In the genomic region with DNA sequence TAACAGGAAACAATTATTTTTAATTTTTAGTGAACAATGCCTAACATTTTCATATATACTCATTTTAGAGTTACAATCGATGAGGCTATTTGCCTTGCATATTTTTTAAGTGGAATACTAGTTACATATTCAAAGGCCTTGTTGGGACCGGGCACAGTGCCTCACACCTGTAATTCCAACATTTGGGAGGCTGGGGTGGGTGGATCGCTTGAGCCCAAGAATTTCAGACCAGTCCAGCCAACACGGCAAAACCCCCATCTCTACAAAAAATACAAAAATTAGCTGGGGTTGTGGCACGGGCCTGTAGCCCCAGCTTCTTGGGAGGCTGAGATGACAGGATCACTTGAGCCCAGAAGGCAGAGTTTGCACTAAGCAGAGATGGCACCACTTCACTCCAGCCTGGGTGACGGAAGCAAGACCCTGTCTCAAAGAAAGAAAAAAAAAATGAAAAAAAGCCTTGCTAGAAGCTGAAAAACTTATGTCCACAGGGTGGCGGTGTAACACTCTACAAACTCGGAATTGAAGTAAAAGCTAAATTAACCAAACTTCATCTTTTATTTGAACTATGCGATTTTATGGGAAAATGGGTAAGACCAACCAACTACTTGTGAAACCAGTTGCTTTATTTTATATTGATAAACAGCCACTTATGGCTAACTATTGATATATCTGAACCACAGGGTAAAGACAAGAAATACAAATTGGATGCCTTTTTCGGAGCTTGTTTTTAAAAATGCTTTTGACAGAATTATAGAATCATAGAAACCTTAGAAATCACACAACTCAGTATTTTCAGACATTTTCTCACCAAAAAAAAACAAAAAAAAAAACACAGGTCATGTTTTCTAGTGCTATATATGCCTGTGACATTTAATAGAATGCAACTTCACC, we compare ENCODE assay signal across 1 cellular context.
TF ChIP-seq lines count a peak whose summit lies in the region.

No MANE protein-coding gene starts in this region.

TF ChIP-seq in SK-N-SH, 30 proteins besides CTCF, POLR2A, EP300 and RAD21 (continued from another document):
- TF ChIP-seq IRF3 (IDR thresholded peaks at IDR 0.05; ENCODE audit: low read depth, low read length), result no peak
- TF ChIP-seq, protein P1, sequence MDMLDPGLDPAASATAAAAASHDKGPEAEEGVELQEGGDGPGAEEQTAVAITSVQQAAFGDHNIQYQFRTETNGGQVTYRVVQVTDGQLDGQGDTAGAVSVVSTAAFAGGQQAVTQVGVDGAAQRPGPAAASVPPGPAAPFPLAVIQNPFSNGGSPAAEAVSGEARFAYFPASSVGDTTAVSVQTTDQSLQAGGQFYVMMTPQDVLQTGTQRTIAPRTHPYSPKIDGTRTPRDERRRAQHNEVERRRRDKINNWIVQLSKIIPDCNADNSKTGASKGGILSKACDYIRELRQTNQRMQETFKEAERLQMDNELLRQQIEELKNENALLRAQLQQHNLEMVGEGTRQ (IDR thresholded peaks at IDR 0.05; ENCODE audit: borderline replicate concordance, low read depth, low read length), result no peak
- TF ChIP-seq REST (IDR thresholded peaks at IDR 0.05; ENCODE audit: low read depth, low read length), result no peak
- TF ChIP-seq MEF2A (IDR thresholded peaks at IDR 0.05; ENCODE audit: borderline replicate concordance, low read depth), result no peak
- peak; percentile 77 for TF ChIP-seq SMC3 (IDR thresholded peaks at IDR 0.05; ENCODE audit: low read depth, low read length)
- no peak for TF ChIP-seq GATA2 (CRISPR knock-in tag; IDR thresholded peaks at IDR 0.05)
- no peak for TF ChIP-seq FOXJ3 (CRISPR knock-in tag; IDR thresholded peaks at IDR 0.05)
- no peak for TF ChIP-seq TEAD4 (IDR thresholded peaks at IDR 0.05; ENCODE audit: borderline replicate concordance, insufficient read depth)
- TF ChIP-seq RFX5 (IDR thresholded peaks at IDR 0.05; ENCODE audit: low read length), result no peak
- TF ChIP-seq, protein P2, sequence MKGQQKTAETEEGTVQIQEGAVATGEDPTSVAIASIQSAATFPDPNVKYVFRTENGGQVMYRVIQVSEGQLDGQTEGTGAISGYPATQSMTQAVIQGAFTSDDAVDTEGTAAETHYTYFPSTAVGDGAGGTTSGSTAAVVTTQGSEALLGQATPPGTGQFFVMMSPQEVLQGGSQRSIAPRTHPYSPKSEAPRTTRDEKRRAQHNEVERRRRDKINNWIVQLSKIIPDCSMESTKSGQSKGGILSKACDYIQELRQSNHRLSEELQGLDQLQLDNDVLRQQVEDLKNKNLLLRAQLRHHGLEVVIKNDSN (IDR thresholded peaks at IDR 0.05; ENCODE audit: borderline replicate concordance, low read depth), result no peak
- TF ChIP-seq SIN3A (IDR thresholded peaks at IDR 0.05; ENCODE audit: borderline replicate concordance, low read depth, low read length), result peak; percentile 39; the same call in 1 of the 2 replicates
